ENCODE assay signal across 9 cellular contexts in genomic region chr6:13908955-13909381, GRCh38. TPM values are rescaled to one million over a fixed set of nuclear protein-coding genes. Genes with fewer than 3 reads are reported as not detected.
DNase-seq lines count a peak whose midpoint lies in the region; ATAC-seq and TF ChIP-seq lines count a peak whose summit lies in the region.
"Had no signal": no experiment of that assay in that cellular context is flagged by ENCODE, and none has a peak within 500 bp of the region (broad histone marks: within the 10 kb centered on the region; RNA-seq: fewer than 3 reads in every experiment).

No MANE protein-coding gene starts in this region.

- ATAC-seq in stimulated activated naive CD8-positive, alpha-beta T cell treated with anti-CD3 and anti-CD28 coated beads, Interleukin-15, Interleukin-2, amounts not matched to agents 100 U/mL and 50 U/mL, for 24 hours, result peak; percentile 69
- ATAC-seq in HG03280 (IDR thresholded peaks at IDR 0.05; ENCODE audit: unreplicated experiment), result no peak

- H3K9me3 ChIP-seq in BE2C, result no peaks in the 10 kb centered on the region

- no peaks in the 10 kb centered on the region; the same call in 1 of the 2 replicates for H3K4me1 ChIP-seq in BE2C

- H3K27me3 ChIP-seq in BE2C, result no peaks in the 10 kb centered on the region

- DNase-seq in BE2C (peak; percentile 44), GM19240 (ENCODE audit: insufficient read length, low spot score) (peak; percentile 55), NCI-H2029 treated with DMSO at 0.1 percent for 48 hours (lab: John Stamatoyannopoulos, UW) (peak; percentile 92), T1000 (lab: John Stamatoyannopoulos, UW) (peak; percentile 34), cerebellum (ENCODE audit: low spot score) (peak; percentile 87), left kidney (ENCODE audit: low read depth, low spot score) (peak; percentile 83)
- peak; percentile 30 for DNase-seq in stimulated activated naive CD8-positive, alpha-beta T cell treated with anti-CD3 and anti-CD28 coated beads, Interleukin-15, Interleukin-2, amounts not matched to agents 100 U/mL and 50 U/mL, for 24 hours

- no peaks in the 10 kb centered on the region for H3K36me3 ChIP-seq in BE2C

- H3K4me3 ChIP-seq in BE2C (ENCODE audit: low read depth, low read length), result no peak overlapping the region

- peak; percentile 77 for TF ChIP-seq CTCF in BE2C (IDR thresholded peaks at IDR 0.05; ENCODE audit: low read depth, low read length)

RNA-seq across cellular contexts. Expression of gene RNF182, which starts 15.8 kb away (rescaled TPM):
- 0.39 TPM for polyA plus RNA-seq in BE2C (2012; ENCODE audit: insufficient read depth, insufficient read length, low read depth)
- 18.6 TPM for total RNA-seq in cerebellum
- polyA plus RNA-seq: IgD-negative memory B cell had no signal

Comparison
In these comparisons a context has a peak if more than half of its experiments do, and no peak if none do; other contexts are left out.
1. DNase-seq: peak in every context shown above with its lines; median percentile 92 in NCI-H2029 treated with DMSO at 0.1 percent for 48 hours; 87 in cerebellum; 83 in left kidney; 55 in GM19240; 44 in BE2C; 34 in T1000; 30 in stimulated activated naive CD8-positive, alpha-beta T cell treated with anti-CD3 and anti-CD28 coated beads, Interleukin-15, Interleukin-2, amounts not matched to agents 100 U/mL and 50 U/mL, for 24 hours.